ENCODE assay signal across 8 cellular contexts in genomic region chr1:244322791-244323521, GRCh38.
DNase-seq lines count a peak whose midpoint lies in the region; ATAC-seq and TF ChIP-seq lines count a peak whose summit lies in the region.

No MANE protein-coding gene starts in this region.

- peak overlapping the region; percentile 74 for H3K27ac Mint-ChIP-seq in activated CD4-positive, alpha-beta memory T cell treated with anti-CD3 and anti-CD28 coated beads for 36 hours

- intact Hi-C loops in activated CD4-positive, alpha-beta memory T cell treated with anti-CD3 and anti-CD28 coated beads for 36 hours (cut with micrococcal nuclease): loop anchor here (1.0 kb wide), 1 partner anchor 129 kb away; no protein-coding TSS in a partner anchor

- ATAC-seq in HG03196 (IDR thresholded peaks at IDR 0.05; ENCODE audit: unreplicated experiment) (no peak), GM21529 (IDR thresholded peaks at IDR 0.05; ENCODE audit: unreplicated experiment) (no peak)

- CTCF ChIA-PET in activated CD4-positive, alpha-beta memory T cell treated with anti-CD3 and anti-CD28 coated beads for 36 hours (lab: Charles Lee): interaction anchor here (1.2 kb wide), 1 partner anchor 24 kb away, joined by 5 read pairs; no protein-coding TSS in a partner anchor

- peaks cover 2% of the 10 kb centered on the region for H3K27me3 Mint-ChIP-seq in activated CD4-positive, alpha-beta memory T cell treated with anti-CD3 and anti-CD28 coated beads for 36 hours

- H3K4me1 Mint-ChIP-seq in activated CD4-positive, alpha-beta memory T cell treated with anti-CD3 and anti-CD28 coated beads for 36 hours (ENCODE audit: low read depth): peaks cover 41% of the 10 kb centered on the region

- DNase-seq in AML-193 (lab: John Stamatoyannopoulos, UW) (peak; percentile 43 to 44), HT-29 (ENCODE audit: low spot score) (peak; percentile 97), fibroblast of peridontal ligament (ENCODE audit: extremely low read depth) (peak; percentile 98), osteoblast (ENCODE audit: insufficient read length, low spot score, missing footprints) (peak; percentile 84), germinal center (ENCODE audit: low spot score) (no peak)
- DNase-seq in activated CD4-positive, alpha-beta memory T cell treated with anti-CD3 and anti-CD28 coated beads for 36 hours: peak; percentile 42

- H3K4me3 Mint-ChIP-seq in activated CD4-positive, alpha-beta memory T cell treated with anti-CD3 and anti-CD28 coated beads for 36 hours: peak overlapping the region; percentile 23

- no peaks in the 10 kb centered on the region for H3K79me2 ChIP-seq in osteoblast (ENCODE audit: insufficient read depth, low read length)

- H3K4me2 ChIP-seq in osteoblast (ENCODE audit: insufficient read depth, low read length): peak overlapping the region; percentile 69

- no peaks in the 10 kb centered on the region for H3K9me3 Mint-ChIP-seq in activated CD4-positive, alpha-beta memory T cell treated with anti-CD3 and anti-CD28 coated beads for 36 hours

- POLR2A ChIA-PET in activated CD4-positive, alpha-beta memory T cell treated with anti-CD3 and anti-CD28 coated beads for 36 hours (lab: Charles Lee): interaction anchor here (0.9 kb wide), 1 partner anchor 275 kb away, joined by 3 read pairs; no protein-coding TSS in a partner anchor

- TF ChIP-seq CTCF in osteoblast (IDR thresholded peaks at IDR 0.05; ENCODE audit: extremely low read depth, low read depth, low read length): no peak

- no peak overlapping the region for H2AFZ ChIP-seq in osteoblast (ENCODE audit: low read length)

- H3K4me1 ChIP-seq in osteoblast (ENCODE audit: insufficient read depth, low read length): peaks cover 23% of the 10 kb centered on the region

- H3K27ac ChIP-seq in osteoblast (ENCODE audit: low read depth, low read length): peak overlapping the region; percentile 70

- H4K20me1 ChIP-seq in osteoblast (ENCODE audit: insufficient read depth, low read length): no peaks in the 10 kb centered on the region

- no peaks in the 10 kb centered on the region for H3K27me3 ChIP-seq in osteoblast (ENCODE audit: insufficient read depth, low read length)

- no peaks in the 10 kb centered on the region for H3K9me3 ChIP-seq in osteoblast (ENCODE audit: low read depth, low read length)

- H3K36me3 Mint-ChIP-seq in activated CD4-positive, alpha-beta memory T cell treated with anti-CD3 and anti-CD28 coated beads for 36 hours: no peaks in the 10 kb centered on the region

- peak overlapping the region; percentile 21 for H3K4me3 ChIP-seq in osteoblast (ENCODE audit: insufficient read depth, low read length)

- H3K36me3 ChIP-seq in osteoblast (ENCODE audit: insufficient read depth, low read length): no peaks in the 10 kb centered on the region
